ENCODE assay signal across 17 cellular contexts in genomic region chr3:81186412-81186811, GRCh38.
DNase-seq lines count a peak whose midpoint lies in the region; ATAC-seq and TF ChIP-seq lines count a peak whose summit lies in the region.
"Had no signal": no experiment of that assay in that cellular context is flagged by ENCODE, and none has a peak within 500 bp of the region (broad histone marks: within the 10 kb centered on the region; RNA-seq: fewer than 3 reads in every experiment).

No MANE protein-coding gene starts in this region.

- no peak for TF ChIP-seq CTCF in GM23338 (conservative IDR thresholded peaks at IDR 0.05; ENCODE audit: low read depth in 2 of 2)
- no peak for TF ChIP-seq CTCF in WTC11 (IDR thresholded peaks at IDR 0.05)
- TF ChIP-seq CTCF in natural killer cell (IDR thresholded peaks at IDR 0.05): no peak

- no peak overlapping the region for H3K4me2 ChIP-seq in GM23338
- H3K4me2 ChIP-seq: A549; BLaER1 treated with 17β-estradiol and CSF1 and Interleukin-3, amounts not matched to agents 10 nM and 100 nM had no signal

- POLR2A ChIA-PET in WTC11 (lab: Charles Lee): no interaction called here

- H3K27me3 Mint-ChIP-seq in GM23338 (ENCODE audit: insufficient read depth, low read depth, poor library complexity) (peaks cover 1% of the 10 kb centered on the region), WTC11 (ENCODE audit: low read depth) (no peaks in the 10 kb centered on the region), natural killer cell (ENCODE audit: low read depth in 2 of 2) (no peaks in the 10 kb centered on the region)
- H3K27me3 Mint-ChIP-seq: B cell; CD4-positive, alpha-beta T cell had no signal

- H3K4me1 ChIP-seq in GM23338 (ENCODE audit: insufficient read depth): no peaks in the 10 kb centered on the region
- H3K4me1 ChIP-seq: A549, Caco-2 had no signal

- H3K36me3 Mint-ChIP-seq in GM23338 (ENCODE audit: low read depth): peaks cover 10% of the 10 kb centered on the region
- peaks cover 17% of the 10 kb centered on the region for H3K36me3 Mint-ChIP-seq in WTC11
- H3K36me3 Mint-ChIP-seq in natural killer cell: peaks cover 13% of the 10 kb centered on the region
- H3K36me3 Mint-ChIP-seq: CD8-positive, alpha-beta T cell had no signal

- H3K79me2 ChIP-seq in GM23338 (replicated peaks; ENCODE audit: insufficient read depth): no peaks in the 10 kb centered on the region

- no peak overlapping the region for H3K27ac ChIP-seq in GM23338 (ENCODE audit: low read depth)
- H3K27ac ChIP-seq: 22Rv1; A549; BLaER1 treated with 17β-estradiol and CSF1 and Interleukin-3, amounts not matched to agents 10 nM and 100 nM; C4-2B had no signal

- peak overlapping the region; percentile 49; the same call in 1 of the 2 replicates for H2AFZ ChIP-seq in GM23338

- CTCF ChIA-PET in WTC11 (lab: Charles Lee): no interaction called here

- ATAC-seq in GM23338 (peak; percentile 56), WTC11 (peak; percentile 80), HG02840 (IDR thresholded peaks at IDR 0.05; ENCODE audit: low FRiP score, unreplicated experiment) (no peak), natural killer cell (no peak)
- ATAC-seq: A549; CD8-positive, alpha-beta T cell had no signal

- H3K27ac Mint-ChIP-seq in GM23338 (no peak overlapping the region), WTC11 (no peak overlapping the region), natural killer cell (no peak overlapping the region)
- H3K27ac Mint-ChIP-seq: B cell; CD4-positive, alpha-beta T cell; CD8-positive, alpha-beta T cell had no signal

- no peaks in the 10 kb centered on the region for H4K20me1 ChIP-seq in GM23338 (replicated peaks; ENCODE audit: insufficient read depth)
- H4K20me1 ChIP-seq: BLaER1 treated with 17β-estradiol and CSF1 and Interleukin-3, amounts not matched to agents 10 nM and 100 nM had no signal

- H3K9me2 ChIP-seq in GM23338 (ENCODE audit: insufficient read depth): no peaks in the 10 kb centered on the region

- no peaks in the 10 kb centered on the region for H3F3A ChIP-seq in GM23338 (replicated peaks; ENCODE audit: low read depth)

- 0 out of 3 replicates have a peak, but pooled peaks cover 5% of the 10 kb centered on the region for H3K4me1 Mint-ChIP-seq in GM23338
- H3K4me1 Mint-ChIP-seq in WTC11: peaks cover 7% of the 10 kb centered on the region; the same call in 1 of the 2 replicates
- no peaks in the 10 kb centered on the region for H3K4me1 Mint-ChIP-seq in natural killer cell
- H3K4me1 Mint-ChIP-seq: B cell had no signal

- DNase-seq in GM23338 (ENCODE audit: low spot score) (no peak), WTC11 (ENCODE audit: low spot score) (no peak), iPS-NIHi11 (ENCODE audit: low spot score) (peak; percentile 7), natural killer cell (no peak)
- DNase-seq: AML-193; Caco-2; Calu3; CD4-positive, alpha-beta T cell; CD8-positive, alpha-beta T cell; DMS79 treated with DMSO at 0.1 percent for 48 hours; GF-D8 had no signal

- no peak overlapping the region for H3K4me3 ChIP-seq in GM23338
- H3K4me3 ChIP-seq: A549; BLaER1 treated with 17β-estradiol and CSF1 and Interleukin-3, amounts not matched to agents 10 nM and 100 nM had no signal

- H3K4me3 Mint-ChIP-seq in GM23338 (no peak overlapping the region), WTC11 (no peak overlapping the region), natural killer cell (no peak overlapping the region)
- H3K4me3 Mint-ChIP-seq: B cell; CD4-positive, alpha-beta T cell; CD8-positive, alpha-beta T cell had no signal

- no peaks in the 10 kb centered on the region for H3K36me3 ChIP-seq in GM23338 (ENCODE audit: insufficient read depth)
- H3K36me3 ChIP-seq: BLaER1 treated with 17β-estradiol and CSF1 and Interleukin-3, amounts not matched to agents 10 nM and 100 nM had no signal

- intact Hi-C loops in natural killer cell (cut with micrococcal nuclease): no loop called here

- no peaks in the 10 kb centered on the region for H3K27me3 ChIP-seq in GM23338 (ENCODE audit: insufficient read depth)
- H3K27me3 ChIP-seq: BLaER1 treated with 17β-estradiol and CSF1 and Interleukin-3, amounts not matched to agents 10 nM and 100 nM had no signal

- H3K9me3 Mint-ChIP-seq in GM23338: peaks cover 17% of the 10 kb centered on the region
- peaks cover 34% of the 10 kb centered on the region for H3K9me3 Mint-ChIP-seq in WTC11
- peaks cover 13 to 18% of the 10 kb centered on the region in 2 donors for H3K9me3 Mint-ChIP-seq in natural killer cell

TF ChIP-seq in WTC11, 78 proteins besides CTCF, POLR2A, EP300 and RAD21 (continues in another document):
- TF ChIP-seq STAT6 (CRISPR knock-in tag; conservative IDR thresholded peaks at IDR 0.05; ENCODE audit: low read depth): no peak
- TF ChIP-seq KAT7 (CRISPR knock-in tag; IDR thresholded peaks at IDR 0.05; ENCODE audit: borderline replicate concordance): no peak
- no peak for TF ChIP-seq ZNF121 (CRISPR knock-in tag; IDR thresholded peaks at IDR 0.05)
- TF ChIP-seq HMGA2 (CRISPR knock-in tag; IDR thresholded peaks at IDR 0.05): no peak
- TF ChIP-seq EMX1 (CRISPR knock-in tag; IDR thresholded peaks at IDR 0.05): no peak
- no peak for TF ChIP-seq RELA (CRISPR knock-in tag; IDR thresholded peaks at IDR 0.05; ENCODE audit: borderline replicate concordance)
- TF ChIP-seq TCF7 (CRISPR knock-in tag; IDR thresholded peaks at IDR 0.05; ENCODE audit: low read depth): no peak
- TF ChIP-seq FOXP4 (CRISPR knock-in tag; IDR thresholded peaks at IDR 0.05): no peak
- TF ChIP-seq, protein P1, sequence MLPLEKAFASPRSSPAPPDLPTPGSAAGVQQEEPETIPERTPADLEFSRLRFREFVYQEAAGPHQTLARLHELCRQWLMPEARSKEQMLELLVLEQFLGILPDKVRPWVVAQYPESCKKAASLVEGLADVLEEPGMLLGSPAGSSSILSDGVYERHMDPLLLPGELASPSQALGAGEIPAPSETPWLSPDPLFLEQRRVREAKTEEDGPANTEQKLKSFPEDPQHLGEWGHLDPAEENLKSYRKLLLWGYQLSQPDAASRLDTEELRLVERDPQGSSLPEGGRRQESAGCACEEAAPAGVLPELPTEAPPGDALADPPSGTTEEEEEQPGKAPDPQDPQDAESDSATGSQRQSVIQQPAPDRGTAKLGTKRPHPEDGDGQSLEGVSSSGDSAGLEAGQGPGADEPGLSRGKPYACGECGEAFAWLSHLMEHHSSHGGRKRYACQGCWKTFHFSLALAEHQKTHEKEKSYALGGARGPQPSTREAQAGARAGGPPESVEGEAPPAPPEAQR (CRISPR knock-in tag; IDR thresholded peaks at IDR 0.05): no peak
- no peak for TF ChIP-seq ZNF232 (CRISPR knock-in tag; IDR thresholded peaks at IDR 0.05)
- TF ChIP-seq, protein P2, sequence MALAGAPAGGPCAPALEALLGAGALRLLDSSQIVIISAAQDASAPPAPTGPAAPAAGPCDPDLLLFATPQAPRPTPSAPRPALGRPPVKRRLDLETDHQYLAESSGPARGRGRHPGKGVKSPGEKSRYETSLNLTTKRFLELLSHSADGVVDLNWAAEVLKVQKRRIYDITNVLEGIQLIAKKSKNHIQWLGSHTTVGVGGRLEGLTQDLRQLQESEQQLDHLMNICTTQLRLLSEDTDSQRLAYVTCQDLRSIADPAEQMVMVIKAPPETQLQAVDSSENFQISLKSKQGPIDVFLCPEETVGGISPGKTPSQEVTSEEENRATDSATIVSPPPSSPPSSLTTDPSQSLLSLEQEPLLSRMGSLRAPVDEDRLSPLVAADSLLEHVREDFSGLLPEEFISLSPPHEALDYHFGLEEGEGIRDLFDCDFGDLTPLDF (CRISPR knock-in tag; IDR thresholded peaks at IDR 0.05): no peak
- no peak for TF ChIP-seq PREB (CRISPR knock-in tag; IDR thresholded peaks at IDR 0.05; ENCODE audit: borderline replicate concordance)

Comparison
In these comparisons a context has a peak if more than half of its experiments do, and no peak if none do; other contexts are left out.
1. ATAC-seq: peak in GM23338 (single experiment) and WTC11 (single experiment); none in HG02840 (single experiment) and natural killer cell (0 of 3).